Comparison of ENCODE assay signal across 15 cellular contexts in genomic region chr9:86515221-86515620, GRCh38.
DNase-seq lines count a peak whose midpoint lies in the region; TF ChIP-seq lines count a peak whose summit lies in the region.
"Had no signal": no experiment of that assay in that cellular context is flagged by ENCODE, and none has a peak within 500 bp of the region (broad histone marks: within the 10 kb centered on the region; RNA-seq: fewer than 3 reads in every experiment).

No MANE protein-coding gene starts in this region.

- H3K9me3 Mint-ChIP-seq in Calu3 (ENCODE audit: low read depth, unreplicated experiment): no peaks in the 10 kb centered on the region
- H3K9me3 Mint-ChIP-seq in nephron: no peaks in the 10 kb centered on the region
- H3K9me3 Mint-ChIP-seq in progenitor cell of endocrine pancreas (ENCODE audit: low read depth): no peaks in the 10 kb centered on the region
- H3K9me3 Mint-ChIP-seq: CD14-positive monocyte; CD4-positive, alpha-beta memory T cell had no signal

- no peaks in the 10 kb centered on the region for H3K4me1 ChIP-seq in colonic mucosa
- H3K4me1 ChIP-seq: A549 had no signal

- DNase-seq in Calu3: peak; percentile 2
- DNase-seq in amniotic epithelial cell (ENCODE audit: low read depth): peak; percentile 10
- no peak for DNase-seq in progenitor cell of endocrine pancreas (ENCODE audit: low spot score, unreplicated experiment)
- DNase-seq in colonic mucosa: no peak
- DNase-seq in AG08395 (ENCODE audit: low spot score): no peak
- DNase-seq in RWPE1 (ENCODE audit: low spot score): no peak
- DNase-seq: CD4-positive, alpha-beta memory T cell; DMS79 treated with DMSO at 0.1 percent for 48 hours; H9 had no signal

- intact Hi-C loops in Calu3 (cut with micrococcal nuclease; ENCODE audit: unreplicated experiment) (no loop called here), colonic mucosa (cut with DNase I) (no loop called here)

- H3K36me3 ChIP-seq in colonic mucosa: no peaks in the 10 kb centered on the region
- H3K36me3 ChIP-seq: BLaER1 had no signal

- H3K27ac ChIP-seq in colonic mucosa (no peak overlapping the region), RWPE1 (no peak overlapping the region)
- H3K27ac ChIP-seq: 22Rv1, A549, BLaER1 had no signal

- TF ChIP-seq CTCF in Calu3 (IDR thresholded peaks at IDR 0.05; ENCODE audit: unreplicated experiment) (no peak), nephron (IDR thresholded peaks at IDR 0.05; ENCODE audit: unreplicated experiment in 3 of 3) (no peak), progenitor cell of endocrine pancreas (IDR thresholded peaks at IDR 0.05; ENCODE audit: unreplicated experiment) (no peak), colonic mucosa (IDR thresholded peaks at IDR 0.05) (no peak), RWPE1 (conservative IDR thresholded peaks at IDR 0.05; ENCODE audit: low read depth) (no peak)

- CTCF ChIA-PET in Calu3 (lab: Charles Lee): no interaction called here
- CTCF ChIA-PET in RWPE1 (lab: Yijun Ruan, JAX): interaction anchor here (1.3 kb wide), 1 partner anchor 101 kb away, joined by 3 read pairs; no protein-coding TSS in a partner anchor

- BruUV-seq in Calu3 (replicated peaks; lab: Mats Ljungman, UMichigan): no TSS peak

- no peak overlapping the region for H3K9ac ChIP-seq in colonic mucosa (ENCODE audit: low read depth in 2 of 2, low read length in 2 of 2)
- H3K9ac ChIP-seq: BLaER1 had no signal

- H3K4me1 Mint-ChIP-seq in Calu3 (ENCODE audit: low read depth, unreplicated experiment) (peaks cover 18% of the 10 kb centered on the region), nephron (peaks cover 20% of the 10 kb centered on the region), progenitor cell of endocrine pancreas (ENCODE audit: low read depth) (peaks cover 31% of the 10 kb centered on the region)
- H3K4me1 Mint-ChIP-seq: CD14-positive monocyte; CD4-positive, alpha-beta memory T cell had no signal

- H3K27me3 Mint-ChIP-seq in Calu3 (ENCODE audit: unreplicated experiment): no peaks in the 10 kb centered on the region
- no peaks in the 10 kb centered on the region for H3K27me3 Mint-ChIP-seq in nephron (ENCODE audit: low read depth)
- H3K27me3 Mint-ChIP-seq in progenitor cell of endocrine pancreas: no peaks in the 10 kb centered on the region

- no peaks in the 10 kb centered on the region for H3K9me3 ChIP-seq in colonic mucosa
- H3K9me3 ChIP-seq: A549, BLaER1 had no signal

- no peak overlapping the region for H3K4me3 Mint-ChIP-seq in Calu3 (ENCODE audit: low read depth, unreplicated experiment)
- H3K4me3 Mint-ChIP-seq in nephron: no peak overlapping the region
- H3K4me3 Mint-ChIP-seq in progenitor cell of endocrine pancreas (ENCODE audit: low read depth): no peak overlapping the region
- H3K4me3 Mint-ChIP-seq: CD14-positive monocyte; CD4-positive, alpha-beta memory T cell; H9 had no signal

- H3K4me3 ChIP-seq in colonic mucosa: no peak overlapping the region
- H3K4me3 ChIP-seq: A549, BLaER1, GM12878 had no signal

- POLR2A ChIA-PET in RWPE1 (lab: Yijun Ruan, JAX; ENCODE audit: low non-redundant PET): no interaction called here

- no peaks in the 10 kb centered on the region for H3K36me3 Mint-ChIP-seq in Calu3 (ENCODE audit: insufficient read depth, unreplicated experiment)
- no peaks in the 10 kb centered on the region for H3K36me3 Mint-ChIP-seq in nephron (ENCODE audit: low read depth)
- H3K36me3 Mint-ChIP-seq in progenitor cell of endocrine pancreas (ENCODE audit: insufficient read depth): no peaks in the 10 kb centered on the region
- H3K36me3 Mint-ChIP-seq: CD14-positive monocyte; CD4-positive, alpha-beta memory T cell had no signal

- H3K27ac Mint-ChIP-seq in Calu3 (ENCODE audit: unreplicated experiment) (no peak overlapping the region), nephron (peak overlapping the region; percentile 23 to 80 (median 46)), progenitor cell of endocrine pancreas (peak overlapping the region; percentile 29)
- H3K27ac Mint-ChIP-seq: CD14-positive monocyte; CD4-positive, alpha-beta memory T cell; H9 had no signal

- no peaks in the 10 kb centered on the region for H3K27me3 ChIP-seq in colonic mucosa

Comparison
In these comparisons a context has a peak if more than half of its experiments do, and no peak if none do; other contexts are left out.
1. DNase-seq: peak in Calu3 (single experiment) and amniotic epithelial cell (single experiment); none in progenitor cell of endocrine pancreas (single experiment), colonic mucosa (single experiment), AG08395 (single experiment) and RWPE1 (single experiment).